Comparison of ENCODE assay signal across 8 cellular contexts in the genomic region with DNA sequence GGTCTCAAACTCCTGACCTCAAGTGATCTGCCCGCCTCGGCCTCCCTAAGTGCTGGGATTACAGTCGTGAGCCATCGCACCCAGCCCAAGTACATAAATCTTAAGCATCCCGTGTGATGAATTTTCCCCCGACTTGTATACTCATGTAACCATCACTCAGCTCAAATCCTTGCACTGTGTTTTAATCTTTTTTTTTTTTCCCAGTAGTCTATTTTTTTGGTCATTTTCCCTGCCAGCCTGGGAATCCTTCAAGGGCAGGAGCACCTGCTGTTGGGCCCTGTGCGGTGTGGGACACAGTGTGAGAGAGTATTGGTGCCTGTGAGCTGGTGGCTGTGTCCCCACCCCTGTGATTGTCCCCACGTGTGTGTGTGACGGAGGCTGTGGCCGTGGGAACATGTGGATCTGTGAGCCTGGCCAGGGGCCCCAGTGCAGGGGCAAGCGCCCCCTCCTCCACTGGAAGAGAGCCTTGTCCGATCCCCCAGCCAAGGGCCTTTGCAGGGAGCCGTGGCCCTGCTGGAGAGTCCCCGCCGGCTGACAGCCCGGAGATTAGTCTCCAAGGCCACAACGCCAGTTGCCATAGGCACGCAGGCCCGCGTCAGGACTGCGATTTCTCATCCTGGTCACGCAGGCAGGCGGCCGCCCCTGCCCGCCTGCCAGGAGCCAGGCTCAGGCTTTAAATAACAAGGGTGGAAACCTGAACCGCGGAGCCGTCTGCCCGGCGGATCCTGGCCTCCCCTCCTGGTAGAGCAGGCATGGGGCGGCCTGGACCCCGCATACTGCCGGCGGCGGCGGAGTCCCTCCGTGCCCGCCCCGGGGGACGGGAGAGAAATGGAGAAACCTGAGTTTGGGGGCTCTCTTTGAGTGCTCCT. TPM values are rescaled to one million over a fixed set of nuclear protein-coding genes. Genes with fewer than 3 reads are reported as not detected.
DNase-seq lines count a peak whose midpoint lies in the region; ATAC-seq, FAIRE-seq and TF ChIP-seq lines count a peak whose summit lies in the region.

No MANE protein-coding gene starts in this region.

- H4K20me1 ChIP-seq in Karpas-422 (ENCODE audit: insufficient read depth, low read depth, low read length): no peaks in the 10 kb centered on the region

- no peak overlapping the region for H2AFZ ChIP-seq in Karpas-422 (ENCODE audit: low read length)

- H3K4me1 ChIP-seq in breast epithelium: peaks cover 25 to 34% of the 10 kb centered on the region in 2 donors
- H3K4me1 ChIP-seq in iPS-20b (ENCODE audit: insufficient read depth, low read length): peaks cover 14% of the 10 kb centered on the region; the same call in 1 of the 2 replicates
- no peaks in the 10 kb centered on the region for H3K4me1 ChIP-seq in Karpas-422 (ENCODE audit: low read length)

- TF ChIP-seq CTCF in breast epithelium (IDR thresholded peaks at IDR 0.05): no peak

- H3K9ac ChIP-seq in iPS-20b (ENCODE audit: low read depth, low read length) (peak overlapping the region; percentile 39; the same call in 1 of the 2 replicates), Karpas-422 (ENCODE audit: low read length) (no peak overlapping the region)

- TF ChIP-seq POLR2A in breast epithelium (IDR thresholded peaks at IDR 0.05): no peak

- no peak overlapping the region for H3K4me2 ChIP-seq in Karpas-422 (ENCODE audit: low read depth, low read length, poor library complexity, severe bottlenecking)

- H3K4me3 ChIP-seq in breast epithelium: peak overlapping the region; percentile 45 to 66 (median 45)
- H3K4me3 ChIP-seq in iPS-20b (ENCODE audit: low read length): peak overlapping the region; percentile 29; the same call in 1 of the 2 replicates
- H3K4me3 ChIP-seq in Karpas-422 (ENCODE audit: low read length): no peak overlapping the region

- H3K9me3 ChIP-seq in breast epithelium: no peaks in the 10 kb centered on the region
- H3K9me3 ChIP-seq in iPS-20b (ENCODE audit: insufficient read depth, low read depth, low read length): no peaks in the 10 kb centered on the region
- H3K9me3 ChIP-seq in Karpas-422 (ENCODE audit: low read length): no peaks in the 10 kb centered on the region

- DNase-seq in AG20443 (ENCODE audit: low spot score) (peak; percentile 92), NCI-H1092 treated with DMSO at 0.1 percent for 48 hours (lab: John Stamatoyannopoulos, UW) (peak; percentile 86), breast epithelium (ENCODE audit: low spot score in 2 of 2) (peak in 1 of 2 donors; percentile 65), sciatic nerve (ENCODE audit: low spot score) (peak; percentile 85), Karpas-422 (no peak), urothelium cell line (ENCODE audit: low spot score) (no peak)

- H3K27me3 ChIP-seq in breast epithelium (no peaks in the 10 kb centered on the region), iPS-20b (ENCODE audit: insufficient read depth, low read length) (no peaks in the 10 kb centered on the region), Karpas-422 (ENCODE audit: low read length) (no peaks in the 10 kb centered on the region)

- intact Hi-C loops in breast epithelium (cut with DNase I; ENCODE audit: low total_unique reads): loop anchor here (5.0 kb wide), 1 partner anchor 177 kb away; a partner anchor contains a TSS
- intact Hi-C loops in sciatic nerve (cut with DNase I): no loop called here

- FAIRE-seq in urothelium cell line (lab: Jason Lieb, UNC): no peak

- H3K9me2 ChIP-seq in Karpas-422 (replicated peaks; ENCODE audit: insufficient read depth, low read length): no peaks in the 10 kb centered on the region

- H3K36me3 ChIP-seq in breast epithelium (no peaks in the 10 kb centered on the region), iPS-20b (ENCODE audit: insufficient read depth, low read depth, low read length) (no peaks in the 10 kb centered on the region), Karpas-422 (ENCODE audit: insufficient read depth, low read length) (no peaks in the 10 kb centered on the region)

- H3K27ac ChIP-seq in breast epithelium: peak overlapping the region; percentile 95
- H3K27ac ChIP-seq in iPS-20b (ENCODE audit: low read length): peak overlapping the region; percentile 49
- no peak overlapping the region for H3K27ac ChIP-seq in Karpas-422 (ENCODE audit: low read length)

- ATAC-seq in sciatic nerve: peak; percentile 65
- no peak for ATAC-seq in GM21786 (IDR thresholded peaks at IDR 0.05; ENCODE audit: unreplicated experiment)

- no peaks in the 10 kb centered on the region for H3K79me2 ChIP-seq in Karpas-422 (ENCODE audit: low read length)

RNA-seq across cellular contexts. Expression of a gene that starts 26.5 kb away (rescaled TPM):
- total RNA-seq in breast epithelium (10 to 100 TPM; 11.0 to 18.7 (median 12.5) TPM), sciatic nerve (29.5 TPM)
- not detected in 2 replicates for total RNA-seq in Karpas-422 (2014; rRNA removed; shearing (Covaris generic); ENCODE audit: low replicate concordance)

Comparison
In these comparisons a context has a peak if more than half of its experiments do, and no peak if none do; other contexts are left out.
1. DNase-seq: peak in AG20443 (single experiment), NCI-H1092 treated with DMSO at 0.1 percent for 48 hours (single experiment) and sciatic nerve (single experiment); none in Karpas-422 (single experiment) and urothelium cell line (single experiment).
2. RNA of a gene that starts 26.5 kb away (total RNA-seq): 29.5 TPM in sciatic nerve (single experiment) and 11.0 to 18.7 TPM in breast epithelium; not detected in Karpas-422; every median in the first group is over 10 times any median in the second.